11 cellular contexts compared by ENCODE assay signal in genomic region chr12:60107992-60108391, GRCh38.
"Had no signal": no experiment of that assay in that cellular context is flagged by ENCODE, and none has a peak within 500 bp of the region (broad histone marks: within the 10 kb centered on the region; RNA-seq: fewer than 3 reads in every experiment).

No MANE protein-coding gene starts in this region.

- H3K9ac ChIP-seq: GM23248 had no signal

- H3K4me2 ChIP-seq: GM23338 had no signal

- H3K9me3 ChIP-seq: HAP-1 had no signal

- H3K4me1 ChIP-seq: HAP-1 had no signal

- H2AFZ ChIP-seq: GM23248, GM23338 had no signal

- H3K4me3 ChIP-seq: GM23248, GM23338, HAP-1 had no signal

- H3K27ac ChIP-seq: GM23248 had no signal

- H3K36me3 ChIP-seq: HAP-1 had no signal

- FAIRE-seq: H1, H54 had no signal

- DNase-seq: GM23248, GOT3, H7, H9, HCEC 1CT, HFFc6 had no signal

- ATAC-seq: GM23338, HCT116 had no signal
